ENCODE assay signal across 8 cellular contexts in the genomic region with DNA sequence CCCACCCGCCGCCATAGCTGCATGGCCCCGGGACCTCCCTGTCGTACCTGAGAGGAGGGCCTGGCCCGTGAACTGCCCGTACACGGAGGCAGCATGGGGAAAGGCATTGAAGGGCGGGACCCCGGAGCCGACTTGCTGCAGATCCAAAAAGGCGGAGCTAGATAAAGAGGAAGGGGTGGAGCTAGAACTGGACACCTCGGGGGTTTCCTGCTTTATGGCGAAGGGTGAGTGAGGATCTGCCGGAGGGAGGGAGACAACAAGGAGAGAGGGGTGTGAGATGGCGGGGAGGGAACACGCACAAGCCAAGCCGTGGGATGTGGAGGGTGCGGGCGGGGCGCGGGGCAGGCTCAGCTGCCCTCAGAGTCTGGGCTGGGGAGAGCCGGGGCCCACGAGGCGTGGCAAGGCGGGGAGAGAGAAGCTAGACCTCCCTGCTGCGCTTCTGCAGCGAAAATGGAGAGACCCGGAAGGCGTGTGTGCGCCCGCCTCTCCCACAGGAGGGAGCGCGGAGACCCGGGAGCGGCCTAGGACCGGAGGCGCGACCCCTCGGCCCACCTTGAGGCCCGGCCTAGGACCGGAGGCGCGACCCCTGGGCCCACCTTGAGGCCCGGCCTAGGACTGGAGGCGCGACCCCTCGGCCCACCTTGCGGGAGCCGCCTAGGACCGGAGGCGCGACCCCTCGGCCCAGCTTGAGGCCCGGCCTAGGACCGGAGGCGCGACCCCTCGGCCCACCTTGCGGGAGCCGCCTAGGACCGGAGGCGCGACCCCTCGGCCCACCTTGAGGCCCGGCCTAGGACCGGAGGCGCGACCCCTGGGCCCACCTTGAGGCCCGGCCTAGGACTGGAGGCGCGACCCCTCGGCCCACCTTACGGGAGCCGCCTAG. TPM values are rescaled to one million over a fixed set of nuclear protein-coding genes. Genes with fewer than 3 reads are reported as not detected.
DNase-seq lines count a peak whose midpoint lies in the region; ATAC-seq and TF ChIP-seq lines count a peak whose summit lies in the region.
"Not testable (repeated sequence)": the region's sequence is repeated elsewhere in the genome, so short reads cannot be mapped to it uniquely, and the experiment has no call there.

No MANE protein-coding gene starts in this region.

- H3K27ac ChIP-seq in left ventricle myocardium inferior (replicated peaks): peak overlapping the region; percentile 67
- peak overlapping the region; percentile 38 to 75 (median 67) for H3K27ac ChIP-seq in sigmoid colon
- peak overlapping the region; percentile 41 for H3K27ac ChIP-seq in subcutaneous abdominal adipose tissue (ENCODE audit: low read depth, low read length)

- TF ChIP-seq EP300 in sigmoid colon (IDR thresholded peaks at IDR 0.05): not testable (repeated sequence)

- H3K27me3 Mint-ChIP-seq in activated CD4-positive, alpha-beta T cell treated with anti-CD3 and anti-CD28 coated beads for 36 hours: not testable (repeated sequence)

- intact Hi-C loops in activated CD4-positive, alpha-beta T cell treated with anti-CD3 and anti-CD28 coated beads for 36 hours (cut with DNase I, micrococcal nuclease); left ventricle myocardium inferior (cut with micrococcal nuclease); sigmoid colon (cut with DNase I): not testable (repeated sequence)

- DNase-seq in GDM1 (lab: John Stamatoyannopoulos, UW) (peak; percentile 89), NCI-H446 treated with DMSO at 0.1 percent for 48 hours (lab: John Stamatoyannopoulos, UW) (peak; percentile 12), amniotic epithelial cell (ENCODE audit: low read depth) (peak; percentile 82), sigmoid colon (peak; percentile 75)
- peak; percentile 68 for DNase-seq in activated CD4-positive, alpha-beta T cell treated with anti-CD3 and anti-CD28 coated beads for 36 hours
- DNase-seq in left ventricle myocardium inferior: not testable (repeated sequence)

- H3K4me1 ChIP-seq in left ventricle myocardium inferior (peaks cover 41% of the 10 kb centered on the region), sigmoid colon (peaks cover 0 to 18% (median 12%) of the 10 kb centered on the region in 4 donors), subcutaneous abdominal adipose tissue (ENCODE audit: control insufficient read depth in 5 of 5, insufficient read depth in 5 of 5, low read length in 5 of 5) (peaks cover under 1 to 62% (median 39%) of the 10 kb centered on the region in 5 donors)

- H3K36me3 ChIP-seq in left ventricle myocardium inferior; sigmoid colon; subcutaneous abdominal adipose tissue (ENCODE audit: control insufficient read depth in 5 of 5, insufficient read depth in 5 of 5, low read length in 5 of 5): not testable (repeated sequence)

- peaks cover 18% of the 10 kb centered on the region for H3K4me1 Mint-ChIP-seq in activated CD4-positive, alpha-beta T cell treated with anti-CD3 and anti-CD28 coated beads for 36 hours

- TF ChIP-seq CTCF in left ventricle myocardium inferior (IDR thresholded peaks at IDR 0.05; ENCODE audit: borderline replicate concordance); sigmoid colon (IDR thresholded peaks at IDR 0.05): not testable (repeated sequence)

- 89 to 92% methylated on average over 74 of the region's 74 CpGs for WGBS in sigmoid colon, 2 donors

- H3K4me3 ChIP-seq in left ventricle myocardium inferior (peak overlapping the region; percentile 66), sigmoid colon (peak overlapping the region; percentile 30 to 59 (median 53)), subcutaneous abdominal adipose tissue (ENCODE audit: low read depth in 1 of 5, low read length in 5 of 5) (peak overlapping the region; percentile 46 to 77 (median 53))

- peak overlapping the region; percentile 83 for H3K4me3 Mint-ChIP-seq in activated CD4-positive, alpha-beta T cell treated with anti-CD3 and anti-CD28 coated beads for 36 hours

- not testable (repeated sequence) for H3K27me3 ChIP-seq in left ventricle myocardium inferior (ENCODE audit: low read depth); sigmoid colon; subcutaneous abdominal adipose tissue (ENCODE audit: control insufficient read depth in 5 of 5, insufficient read depth in 4 of 5, low read length in 5 of 5)

- ATAC-seq in HG02943 (IDR thresholded peaks at IDR 0.05; ENCODE audit: low read depth, unreplicated experiment): peak; percentile 66
- ATAC-seq in activated CD4-positive, alpha-beta T cell treated with anti-CD3 and anti-CD28 coated beads for 36 hours: peak; percentile 88

- H3K9me3 Mint-ChIP-seq in activated CD4-positive, alpha-beta T cell treated with anti-CD3 and anti-CD28 coated beads for 36 hours (ENCODE audit: low read depth): not testable (repeated sequence)

- peak overlapping the region; percentile 89 for H3K27ac Mint-ChIP-seq in activated CD4-positive, alpha-beta T cell treated with anti-CD3 and anti-CD28 coated beads for 36 hours

- POLR2A ChIA-PET in activated CD4-positive, alpha-beta T cell treated with anti-CD3 and anti-CD28 coated beads for 36 hours (lab: Charles Lee): interaction anchor here (0.8 kb wide), 1 partner anchor 24 kb away, joined by 3 read pairs; no protein-coding TSS in a partner anchor

- CTCF ChIA-PET in activated CD4-positive, alpha-beta T cell treated with anti-CD3 and anti-CD28 coated beads for 36 hours (lab: Charles Lee): interaction anchor here (0.6 to 2.0 kb wide), 3 partner anchors 103 to 156 kb away, joined by 3 to 8 read pairs (median 5); no protein-coding TSS in a partner anchor

- TF ChIP-seq POLR2A in sigmoid colon (IDR thresholded peaks at IDR 0.05): peak in 1 of 2 donors; percentile 60

- not testable (repeated sequence) for H3K9me3 ChIP-seq in left ventricle myocardium inferior (replicated peaks); sigmoid colon; subcutaneous abdominal adipose tissue (ENCODE audit: control insufficient read depth in 5 of 5, low read length in 5 of 5)

- H3K36me3 Mint-ChIP-seq in activated CD4-positive, alpha-beta T cell treated with anti-CD3 and anti-CD28 coated beads for 36 hours (ENCODE audit: low read depth): not testable (repeated sequence)

- peak overlapping the region in 2 of 5 donors; percentile 73 to 78 for H3K9ac ChIP-seq in subcutaneous abdominal adipose tissue (ENCODE audit: low read length in 5 of 5)

RNA-seq across cellular contexts. Expression of a gene that starts 43.1 kb away (rescaled TPM):
- total RNA-seq in activated CD4-positive, alpha-beta T cell treated with anti-CD3 and anti-CD28 coated beads for 36 hours: 1 to 10 TPM; 1.4 to 2.1 TPM
- 0.44 TPM for total RNA-seq in left ventricle myocardium inferior
- total RNA-seq in sigmoid colon: under 1 TPM in 3 of 4 donors, not detected in 1; 0.41 to 0.71 (median 0.55) TPM
- polyA plus RNA-seq in sigmoid colon: 10 to 100 TPM in 1 of 3 donors, 1 to 10 TPM in 2; 1.1 to 10.8 (median 2.5) TPM
